Comparison of ENCODE assay signal across 9 cellular contexts in genomic region chr5:139565411-139566305, GRCh38. TPM values are rescaled to one million over a fixed set of nuclear protein-coding genes. Genes with fewer than 3 reads are reported as not detected.
DNase-seq lines count a peak whose midpoint lies in the region; ATAC-seq, FAIRE-seq and TF ChIP-seq lines count a peak whose summit lies in the region.
"Had no signal": no experiment of that assay in that cellular context is flagged by ENCODE, and none has a peak within 500 bp of the region (broad histone marks: within the 10 kb centered on the region; RNA-seq: fewer than 3 reads in every experiment).

No MANE protein-coding gene starts in this region.

- H3K9me3 ChIP-seq in GM23248 (ENCODE audit: low read depth): no peaks in the 10 kb centered on the region
- no peaks in the 10 kb centered on the region for H3K9me3 ChIP-seq in OCI-LY7 (ENCODE audit: low read length)
- no peaks in the 10 kb centered on the region for H3K9me3 ChIP-seq in neuronal stem cell (replicated peaks in 1 of 2; ENCODE audit: control insufficient read depth in 2 of 2, insufficient read depth in 1 of 2, low read depth in 1 of 2, low read length in 2 of 2)

- peaks cover 21% of the 10 kb centered on the region; the same call in 1 of the 2 replicates for H3F3A ChIP-seq in GM23248 (ENCODE audit: insufficient read depth)

- no peak overlapping the region for H2BK12ac ChIP-seq in neuronal stem cell (ENCODE audit: low read length)

- H3K4me1 ChIP-seq in GM23248 (ENCODE audit: insufficient read depth) (peaks cover 35% of the 10 kb centered on the region), OCI-LY7 (ENCODE audit: insufficient read depth, low read length, poor library complexity, severe bottlenecking) (peaks cover 68% of the 10 kb centered on the region), neuronal stem cell (ENCODE audit: control insufficient read depth in 2 of 2, insufficient read depth in 1 of 2, low read depth in 1 of 2, low read length in 2 of 2) (peaks cover 5 to 7% of the 10 kb centered on the region in 2 donors)

- no peak for TF ChIP-seq CTCF in OCI-LY7 (conservative IDR thresholded peaks at IDR 0.05; ENCODE audit: low read length)
- no peak for TF ChIP-seq CTCF in RWPE1 (conservative IDR thresholded peaks at IDR 0.05; ENCODE audit: low read depth)

- no peaks in the 10 kb centered on the region for H3K9me3 Mint-ChIP-seq in activated naive CD4-positive, alpha-beta T cell treated with anti-CD3 and anti-CD28 coated beads, Interleukin-2, amount 50 U/mL, for 72 hours
- H3K9me3 Mint-ChIP-seq in memory B cell: no peaks in the 10 kb centered on the region

- CTCF ChIA-PET in OCI-LY7 (lab: Charles Lee; ENCODE audit: unreplicated experiment) (interaction anchor here (0.9 to 1.9 kb wide), 4 partner anchors 15 to 175 kb away, joined by 3 to 5 read pairs (median 4); no protein-coding TSS in a partner anchor), RWPE1 (lab: Yijun Ruan, JAX) (interaction anchor here (0.6 to 1.3 kb wide), 4 partner anchors 10 to 893 kb away, joined by 3 to 6 read pairs (median 3); no protein-coding TSS in a partner anchor)

- no peak overlapping the region for H4K8ac ChIP-seq in neuronal stem cell (ENCODE audit: low read depth, low read length)

- H3K4ac ChIP-seq in neuronal stem cell (ENCODE audit: low read length): no peak overlapping the region

- H3K14ac ChIP-seq in neuronal stem cell (ENCODE audit: low read length): no peak overlapping the region

- H3K79me2 ChIP-seq in GM23248 (ENCODE audit: insufficient read depth) (peaks cover 90% of the 10 kb centered on the region), OCI-LY7 (ENCODE audit: insufficient read depth, low read depth, low read length) (peaks cover 91% of the 10 kb centered on the region)

- H2BK5ac ChIP-seq in neuronal stem cell (ENCODE audit: low read length): no peak overlapping the region

- H3K4me3 ChIP-seq in GM23248 (no peak overlapping the region), OCI-LY7 (ENCODE audit: low read depth, low read length, poor library complexity, severe bottlenecking) (peak overlapping the region; percentile 82), neuronal stem cell (ENCODE audit: low read length in 2 of 2) (no peak overlapping the region)

- H3K79me1 ChIP-seq in neuronal stem cell (ENCODE audit: low read depth, low read length): peaks cover 5% of the 10 kb centered on the region

- peak; percentile 45 for DNase-seq in GM12892 (ENCODE audit: insufficient read length)
- no peak for DNase-seq in GM23248
- peak; percentile 96 for DNase-seq in OCI-LY7 (ENCODE audit: low spot score)
- peak in 1 of 2 donors; percentile 43 for DNase-seq in activated naive CD4-positive, alpha-beta T cell treated with anti-CD3 and anti-CD28 coated beads, Interleukin-2, amount 50 U/mL, for 72 hours (ENCODE audit: low spot score in 2 of 2)
- peak; percentile 38 to 50 for DNase-seq in memory B cell (ENCODE audit: low spot score in 2 of 2)
- no peak for DNase-seq in RWPE1 (ENCODE audit: low spot score)
- DNase-seq in COLO668 (lab: John Stamatoyannopoulos, UW; ENCODE audit: unreplicated experiment): no peak
- DNase-seq in neuronal stem cell (ENCODE audit: low spot score): no peak

- H2AFZ ChIP-seq in GM23248 (no peak overlapping the region), OCI-LY7 (ENCODE audit: low read length) (no peak overlapping the region), neuronal stem cell (ENCODE audit: low read length) (no peak overlapping the region)

- no peak overlapping the region for H4K91ac ChIP-seq in neuronal stem cell (ENCODE audit: low read depth, low read length, poor library complexity)

- POLR2A ChIA-PET in OCI-LY7 (lab: Charles Lee): interaction anchor here (0.6 to 3.5 kb wide), 19 partner anchors 9 to 273 kb away, joined by 3 to 15 read pairs (median 4); no protein-coding TSS in a partner anchor
- POLR2A ChIA-PET in RWPE1 (lab: Yijun Ruan, JAX; ENCODE audit: low non-redundant PET): no interaction called here

- 0 out of 2 replicates have a peak overlapping the region, but pooled peaks have one; percentile 15 for H3K27ac ChIP-seq in GM23248
- H3K27ac ChIP-seq in OCI-LY7 (ENCODE audit: low read depth, low read length, poor library complexity, severe bottlenecking): peak overlapping the region; percentile 92
- H3K27ac ChIP-seq in RWPE1: no peak overlapping the region
- H3K27ac ChIP-seq in neuronal stem cell (replicated peaks; ENCODE audit: low read length): no peak overlapping the region

- no peaks in the 10 kb centered on the region for H3K27me3 ChIP-seq in GM23248 (replicated peaks; ENCODE audit: insufficient read depth)
- no peaks in the 10 kb centered on the region for H3K27me3 ChIP-seq in neuronal stem cell (ENCODE audit: control insufficient read depth in 3 of 3, insufficient read depth in 3 of 3, low read depth in 1 of 3, low read length in 3 of 3)

- no TSS peak for BruUV-seq in OCI-LY7 (replicated peaks; lab: Mats Ljungman, UMichigan)

- TF ChIP-seq POLR2A in GM12892 (IDR thresholded peaks at IDR 0.05; ENCODE audit: low read depth, low read length): no peak

- H3K18ac ChIP-seq in neuronal stem cell (ENCODE audit: low read length): no peak overlapping the region

- no peaks in the 10 kb centered on the region for H3K27me3 Mint-ChIP-seq in memory B cell

- peaks cover 16 to 37% of the 10 kb centered on the region in 2 donors for H3K36me3 Mint-ChIP-seq in activated naive CD4-positive, alpha-beta T cell treated with anti-CD3 and anti-CD28 coated beads, Interleukin-2, amount 50 U/mL, for 72 hours
- peaks cover 3% of the 10 kb centered on the region for H3K36me3 Mint-ChIP-seq in memory B cell

- peaks cover 39% of the 10 kb centered on the region for H3K4me1 Mint-ChIP-seq in memory B cell

- FAIRE-seq in GM12892 (lab: Jason Lieb, UNC): peak; percentile 87
- FAIRE-seq: islet of Langerhans had no signal

- no peak overlapping the region for H2AK5ac ChIP-seq in neuronal stem cell (ENCODE audit: low read depth, low read length)

- in situ Hi-C loops in GM23248 (cut with MboI): no loop called here

- no peak overlapping the region for H3K23ac ChIP-seq in neuronal stem cell (ENCODE audit: low read depth, low read length, poor library complexity)

- no peak overlapping the region for H2BK15ac ChIP-seq in neuronal stem cell (ENCODE audit: low read length)

- H3K9ac ChIP-seq in GM23248 (no peak overlapping the region), neuronal stem cell (ENCODE audit: low read depth, low read length, poor library complexity) (no peak overlapping the region)

- H3K9me2 ChIP-seq in GM23248 (ENCODE audit: insufficient read depth): no peaks in the 10 kb centered on the region
- H3K9me2 ChIP-seq in OCI-LY7 (ENCODE audit: insufficient read depth, low read length): no peaks in the 10 kb centered on the region

- no peak overlapping the region for H2BK120ac ChIP-seq in neuronal stem cell (ENCODE audit: low read depth, low read length)

- H3K36me3 ChIP-seq in GM23248 (ENCODE audit: low read depth) (peaks cover 6% of the 10 kb centered on the region; the same call in 1 of the 2 replicates), OCI-LY7 (ENCODE audit: insufficient read depth, low read length) (peaks cover 73% of the 10 kb centered on the region), neuronal stem cell (replicated peaks in 1 of 2; ENCODE audit: control insufficient read depth in 2 of 2, insufficient read depth in 2 of 2, low read length in 2 of 2) (peaks cover 4 to 76% of the 10 kb centered on the region in 2 donors)

- peak overlapping the region; percentile 31 for H3K4me2 ChIP-seq in GM23248 (ENCODE audit: unreplicated experiment)
- peak overlapping the region; percentile 91 for H3K4me2 ChIP-seq in OCI-LY7 (ENCODE audit: low read length)
- H3K4me2 ChIP-seq in neuronal stem cell (ENCODE audit: insufficient read depth, low read length, poor library complexity, severe bottlenecking): no peak overlapping the region

- intact Hi-C loops in OCI-LY7 (cut with micrococcal nuclease; ENCODE audit: unreplicated experiment): loop anchor here (1.0 to 10.0 kb wide), 4 partner anchors 10 to 549 kb away; partner anchors contain the start of genes MATR3 and PURA

- H3K4me3 Mint-ChIP-seq in memory B cell: peak overlapping the region; percentile 80

- 81 to 82% methylated on average over 6 of the region's 6 CpGs for WGBS in GM23248 (ENCODE audit: low coverage in 1 of 2, low lambda C conversion rate in 2 of 2, missing lambda C conversion rate in 2 of 2), 2 experiments
- WGBS in neuronal stem cell (ENCODE audit: extremely low coverage in 2 of 2, insufficient read length in 2 of 2, insufficient replicate concordance in 1 of 2), 2 donors: no CpG with 5 or more reads among the region's 6 CpGs

- H3K27ac Mint-ChIP-seq in activated naive CD4-positive, alpha-beta T cell treated with anti-CD3 and anti-CD28 coated beads, Interleukin-2, amount 50 U/mL, for 72 hours: peak overlapping the region; percentile 83 to 94
- H3K27ac Mint-ChIP-seq in memory B cell: peak overlapping the region; percentile 87

- peak; percentile 2 to 16 for ATAC-seq in activated naive CD4-positive, alpha-beta T cell treated with anti-CD3 and anti-CD28 coated beads, Interleukin-2, amount 50 U/mL, for 72 hours
- peak; percentile 58 for ATAC-seq in memory B cell (ENCODE audit: low read depth)

- H4K20me1 ChIP-seq in GM23248 (ENCODE audit: insufficient read depth) (peaks cover 27% of the 10 kb centered on the region; the same call in 1 of the 2 replicates), OCI-LY7 (ENCODE audit: insufficient read depth, low read length) (peaks cover 29% of the 10 kb centered on the region)

RNA-seq across cellular contexts. Expression of gene UBE2D2, which starts 4.5 kb away (rescaled TPM):
- 163 TPM for polyA plus RNA-seq in GM12892 (2012; ENCODE audit: missing spikeins)
- 68.9 and 88.8 TPM in 2 replicates for total RNA-seq in GM23248 (2014; rRNA removed; shearing (Covaris generic))
- 129 and 141 TPM in 2 replicates for polyA plus RNA-seq in GM23248 (2016; fragmentation: Nextera tagmentation; extraction: Ambion mirVana)
- total RNA-seq in OCI-LY7 (2014; rRNA removed; shearing (Covaris generic)): 102 and 145 TPM in 2 replicates
- 239 and 271 TPM in 2 replicates for total RNA-seq in OCI-LY7 (2022)
- 100 to 1,000 TPM; 232 to 249 TPM for total RNA-seq in activated naive CD4-positive, alpha-beta T cell treated with anti-CD3 and anti-CD28 coated beads, Interleukin-2, amount 50 U/mL, for 72 hours
- polyA plus RNA-seq in neuronal stem cell (2013, experiment 1 of 2): 106 TPM
- 101 TPM for polyA plus RNA-seq in neuronal stem cell (2013, experiment 2 of 2)

Comparison
In these comparisons a context has a peak if more than half of its experiments do, and no peak if none do; other contexts are left out.
1. DNase-seq: peak in GM12892 (single experiment), OCI-LY7 (single experiment) and memory B cell (2 of 2); none in GM23248 (single experiment), RWPE1 (single experiment), COLO668 (single experiment) and neuronal stem cell (single experiment).
2. H3K27ac ChIP-seq: peak in GM23248 (single experiment) and OCI-LY7 (single experiment); none in RWPE1 (single experiment) and neuronal stem cell (single experiment).